In the genomic region with DNA sequence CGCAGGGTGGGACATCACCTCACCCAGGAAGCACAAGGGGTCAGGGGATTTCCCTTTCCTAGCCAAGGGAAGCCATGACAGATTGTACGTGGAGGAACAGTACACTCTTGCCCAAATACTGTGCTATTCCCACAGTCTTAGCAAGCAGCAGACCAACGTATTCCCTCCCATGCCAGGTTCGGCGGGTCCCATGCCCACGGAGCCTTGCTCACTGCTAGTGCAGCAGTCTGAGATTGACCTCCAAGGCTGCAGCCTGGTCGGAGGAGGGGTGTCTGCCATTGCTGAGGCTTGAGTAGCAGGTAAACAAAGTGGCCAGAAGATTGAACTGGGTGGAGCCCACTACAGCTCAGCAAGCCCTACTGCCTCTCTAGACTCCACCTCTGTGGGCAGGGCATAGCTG, we compare ENCODE assay signal across 30 cellular contexts. TPM values are rescaled to one million over a fixed set of nuclear protein-coding genes. Genes with fewer than 3 reads are reported as not detected.
"Had no signal": no experiment of that assay in that cellular context is flagged by ENCODE, and none has a peak within 500 bp of the region (broad histone marks: within the 10 kb centered on the region; RNA-seq: fewer than 3 reads in every experiment).

No MANE protein-coding gene starts in this region.

- H3K27ac Mint-ChIP-seq: naive thymus-derived CD4-positive, alpha-beta T cell; natural killer cell treated with Interleukin-12 subunit alpha and Interleukin-12 subunit beta and Interleukin-15 and Interleukin-18, amount 100 ng/mL, for 72 hours; progenitor cell of endocrine pancreas; stimulated activated naive B cell treated with anti-CD40 and anti-IgM and Interleukin-4, amounts not matched to agents 10 μg/mL and 1 μg/mL and 100 μg/mL, for 72 hours had no signal

- H3K4me1 Mint-ChIP-seq: naive thymus-derived CD4-positive, alpha-beta T cell; stimulated activated naive B cell treated with anti-CD40 and anti-IgM and Interleukin-4, amounts not matched to agents 10 μg/mL and 1 μg/mL and 100 μg/mL, for 72 hours had no signal

- H3K27me3 ChIP-seq: heart right ventricle, hepatocyte, ovary, right atrium auricular region, right lobe of liver, stomach, suprapubic skin, tibial artery, upper lobe of right lung had no signal

- DNase-seq: heart right ventricle; islet precursor cell; kidney glomerular epithelial cell; left cardiac atrium; left ventricle myocardium superior; midbrain; naive thymus-derived CD4-positive, alpha-beta T cell; ovary; right lobe of liver; stimulated activated CD4-positive, alpha-beta T cell treated with anti-CD3 and anti-CD28 coated beads, Interleukin-12 subunit alpha, Interleukin-12 subunit beta, amount 100 ng/mL, for 4 hours; stimulated activated CD4-positive, alpha-beta T cell treated with anti-CD3 and anti-CD28 coated beads, Interleukin-15, amount 100 ng/mL, for 24 hours; stimulated activated CD4-positive, alpha-beta T cell treated with anti-CD3 and anti-CD28 coated beads, Interleukin-2, amount 100 ng/mL, for 24 hours; stimulated activated CD4-positive, alpha-beta T cell treated with anti-CD3 and anti-CD28 coated beads, Interleukin-4, amount 100 ng/mL, for 1 hour; stimulated activated naive B cell treated with anti-CD40 and anti-IgM and Interleukin-4, amounts not matched to agents 10 μg/mL and 1 μg/mL and 100 μg/mL, for 72 hours; stimulated activated naive CD8-positive, alpha-beta T cell treated with anti-CD3 and anti-CD28 coated beads, Interleukin-15, Interleukin-2, amounts not matched to agents 100 U/mL and 50 U/mL, for 24 hours; stomach; tibial artery; trophoblast cell; upper lobe of right lung had no signal

- H3K36me3 ChIP-seq: heart right ventricle, ovary, right atrium auricular region, right lobe of liver, stomach, suprapubic skin, thoracic aorta, tibial artery, upper lobe of right lung had no signal

- ATAC-seq: heart right ventricle; left cardiac atrium; left lobe of liver; left ventricle myocardium superior; mucosa of descending colon; naive thymus-derived CD4-positive, alpha-beta T cell; natural killer cell treated with Interleukin-12 subunit alpha and Interleukin-12 subunit beta and Interleukin-15 and Interleukin-18, amount 100 ng/mL, for 72 hours; right lobe of liver; stimulated activated naive B cell treated with anti-CD40 and anti-IgM and Interleukin-4, amounts not matched to agents 10 μg/mL and 1 μg/mL and 100 μg/mL, for 72 hours; stimulated activated naive CD8-positive, alpha-beta T cell treated with anti-CD3 and anti-CD28 coated beads, Interleukin-15, Interleukin-2, amounts not matched to agents 100 U/mL and 50 U/mL, for 24 hours; upper lobe of right lung had no signal

- H3K4me3 ChIP-seq: heart right ventricle, hepatocyte, lung, mucosa of descending colon, ovary, right atrium auricular region, right lobe of liver, skin epidermis, stomach, suprapubic skin, thoracic aorta, tibial artery, upper lobe of right lung had no signal

- H3K4me1 ChIP-seq: heart right ventricle, right atrium auricular region, right lobe of liver, stomach, suprapubic skin, tibial artery, upper lobe of right lung had no signal

- H3K4me3 Mint-ChIP-seq: naive thymus-derived CD4-positive, alpha-beta T cell; natural killer cell treated with Interleukin-12 subunit alpha and Interleukin-12 subunit beta and Interleukin-15 and Interleukin-18, amount 100 ng/mL, for 72 hours; stimulated activated naive B cell treated with anti-CD40 and anti-IgM and Interleukin-4, amounts not matched to agents 10 μg/mL and 1 μg/mL and 100 μg/mL, for 72 hours had no signal

- H3K27ac ChIP-seq: heart right ventricle, hepatocyte, ovary, right atrium auricular region, right lobe of liver, skin epidermis, stomach, suprapubic skin, thoracic aorta, tibial artery, upper lobe of right lung had no signal

- FAIRE-seq: urothelium cell line had no signal

RNA-seq across cellular contexts. Expression of gene ALDH1A2, which starts 39.0 kb away (rescaled TPM):
- total RNA-seq: natural killer cell treated with Interleukin-12 subunit alpha and Interleukin-12 subunit beta and Interleukin-15 and Interleukin-18, amount 100 ng/mL, for 72 hours had no signal
- polyA plus RNA-seq: naive thymus-derived CD4-positive, alpha-beta T cell had no signal
